In genomic region chr4:176409627-176410026, GRCh38 we compare ENCODE assay signal across 18 cellular contexts.
"Had no signal": no experiment of that assay in that cellular context is flagged by ENCODE, and none has a peak within 500 bp of the region (broad histone marks: within the 10 kb centered on the region; RNA-seq: fewer than 3 reads in every experiment).

No MANE protein-coding gene starts in this region.

- H3K9me3 ChIP-seq: adrenal gland, gastrocnemius medialis, left lung, ovary, right lobe of liver, spleen, thyroid gland had no signal

- H3K27me3 Mint-ChIP-seq: activated CD4-positive, alpha-beta memory T cell treated with anti-CD3 and anti-CD28 coated beads for 36 hours; activated CD4-positive, alpha-beta T cell treated with anti-CD3 and anti-CD28 coated beads for 36 hours; activated CD8-positive, alpha-beta memory T cell treated with anti-CD3 and anti-CD28 coated beads, Interleukin-2, amount 10 ng/mL, durations not matched to agents 7 days and 5 days; effector memory CD8-positive, alpha-beta T cell had no signal

- H3K9me3 Mint-ChIP-seq: activated CD4-positive, alpha-beta memory T cell treated with anti-CD3 and anti-CD28 coated beads for 36 hours had no signal

- H3K4me3 ChIP-seq: adrenal gland, gastrocnemius medialis, hepatocyte, left lung, neural progenitor cell, ovary, right lobe of liver, spleen, thyroid gland had no signal

- ATAC-seq: activated CD4-positive, alpha-beta T cell treated with anti-CD3 and anti-CD28 coated beads for 36 hours; activated CD8-positive, alpha-beta memory T cell treated with anti-CD3 and anti-CD28 coated beads, Interleukin-2, amount 10 ng/mL, durations not matched to agents 7 days and 5 days; effector memory CD8-positive, alpha-beta T cell; gastrocnemius medialis; left lung; right lobe of liver had no signal

- H3K4me1 ChIP-seq: adrenal gland, gastrocnemius medialis, left lung, neural progenitor cell, right lobe of liver, spleen, thyroid gland had no signal

- DNase-seq: activated CD4-positive, alpha-beta memory T cell treated with anti-CD3 and anti-CD28 coated beads for 36 hours; activated CD4-positive, alpha-beta T cell treated with anti-CD3 and anti-CD28 coated beads for 36 hours; activated CD8-positive, alpha-beta memory T cell treated with anti-CD3 and anti-CD28 coated beads, Interleukin-2, amount 10 ng/mL, durations not matched to agents 7 days and 5 days; activated T-cell treated with anti-CD3 and anti-CD28 coated beads, Interleukin-2, amount 50 U/mL, for 1 hour; adrenal gland; dermis blood vessel endothelial cell; effector memory CD8-positive, alpha-beta T cell; gastrocnemius medialis; left lung; mammary epithelial cell; ovary; right lobe of liver; spleen; stimulated activated CD4-positive, alpha-beta T cell treated with anti-CD3 and anti-CD28 coated beads, Interleukin-1b, Interleukin-23, amount 100 ng/mL, for 48 hours; thyroid gland had no signal

- H3K27ac Mint-ChIP-seq: activated CD4-positive, alpha-beta memory T cell treated with anti-CD3 and anti-CD28 coated beads for 36 hours; activated CD4-positive, alpha-beta T cell treated with anti-CD3 and anti-CD28 coated beads for 36 hours; activated CD8-positive, alpha-beta memory T cell treated with anti-CD3 and anti-CD28 coated beads, Interleukin-2, amount 10 ng/mL, durations not matched to agents 7 days and 5 days; activated naive CD4-positive, alpha-beta T cell treated with anti-CD3 and anti-CD28 coated beads, Interleukin-2, amount 50 U/mL, for 24 hours; effector memory CD8-positive, alpha-beta T cell; neural progenitor cell had no signal

- H3K4me1 Mint-ChIP-seq: activated CD4-positive, alpha-beta T cell treated with anti-CD3 and anti-CD28 coated beads for 36 hours; activated CD8-positive, alpha-beta memory T cell treated with anti-CD3 and anti-CD28 coated beads, Interleukin-2, amount 10 ng/mL, durations not matched to agents 7 days and 5 days; activated naive CD4-positive, alpha-beta T cell treated with anti-CD3 and anti-CD28 coated beads, Interleukin-2, amount 50 U/mL, for 24 hours; neural progenitor cell had no signal

- H3K4me3 Mint-ChIP-seq: activated CD4-positive, alpha-beta memory T cell treated with anti-CD3 and anti-CD28 coated beads for 36 hours; activated CD4-positive, alpha-beta T cell treated with anti-CD3 and anti-CD28 coated beads for 36 hours; activated CD8-positive, alpha-beta memory T cell treated with anti-CD3 and anti-CD28 coated beads, Interleukin-2, amount 10 ng/mL, durations not matched to agents 7 days and 5 days; activated naive CD4-positive, alpha-beta T cell treated with anti-CD3 and anti-CD28 coated beads, Interleukin-2, amount 50 U/mL, for 24 hours; effector memory CD8-positive, alpha-beta T cell; neural progenitor cell had no signal

- H3K36me3 ChIP-seq: adrenal gland, gastrocnemius medialis, left lung, neural progenitor cell, ovary, right lobe of liver, spleen, thyroid gland had no signal

- H3K36me3 Mint-ChIP-seq: activated CD4-positive, alpha-beta memory T cell treated with anti-CD3 and anti-CD28 coated beads for 36 hours; activated CD8-positive, alpha-beta memory T cell treated with anti-CD3 and anti-CD28 coated beads, Interleukin-2, amount 10 ng/mL, durations not matched to agents 7 days and 5 days; activated naive CD4-positive, alpha-beta T cell treated with anti-CD3 and anti-CD28 coated beads, Interleukin-2, amount 50 U/mL, for 24 hours; neural progenitor cell had no signal

- H3K27me3 ChIP-seq: adrenal gland, gastrocnemius medialis, hepatocyte, left lung, neural progenitor cell, ovary, right lobe of liver, spleen, thyroid gland had no signal
